Comparison of ENCODE assay signal across 1 cellular context in genomic region chr1:52553372-52554266, GRCh38.
A peak's percentile ranks its signal among the peaks of the same experiment; 100 is the strongest.
TF ChIP-seq lines count a peak whose summit lies in the region.

No MANE protein-coding gene starts in this region.

TF ChIP-seq in HCT116, 20 proteins besides CTCF, POLR2A, EP300 and RAD21 (continued from another document):
- peak; percentile 54 for TF ChIP-seq ZBTB33 (IDR thresholded peaks at IDR 0.05; ENCODE audit: extremely low read depth, insufficient replicate concordance, low read length)
- peak; percentile 83 for TF ChIP-seq POLR2AphosphoS5 (IDR thresholded peaks at IDR 0.05; ENCODE audit: low read depth, low read length)
- peak; percentile 27; the same call in 1 of the 2 replicates for TF ChIP-seq ZFX (IDR thresholded peaks at IDR 0.05)
- peak; percentile 83 for TF ChIP-seq EGR1 (IDR thresholded peaks at IDR 0.05; ENCODE audit: low read depth)
